ENCODE assay signal across 22 cellular contexts in the genomic region with DNA sequence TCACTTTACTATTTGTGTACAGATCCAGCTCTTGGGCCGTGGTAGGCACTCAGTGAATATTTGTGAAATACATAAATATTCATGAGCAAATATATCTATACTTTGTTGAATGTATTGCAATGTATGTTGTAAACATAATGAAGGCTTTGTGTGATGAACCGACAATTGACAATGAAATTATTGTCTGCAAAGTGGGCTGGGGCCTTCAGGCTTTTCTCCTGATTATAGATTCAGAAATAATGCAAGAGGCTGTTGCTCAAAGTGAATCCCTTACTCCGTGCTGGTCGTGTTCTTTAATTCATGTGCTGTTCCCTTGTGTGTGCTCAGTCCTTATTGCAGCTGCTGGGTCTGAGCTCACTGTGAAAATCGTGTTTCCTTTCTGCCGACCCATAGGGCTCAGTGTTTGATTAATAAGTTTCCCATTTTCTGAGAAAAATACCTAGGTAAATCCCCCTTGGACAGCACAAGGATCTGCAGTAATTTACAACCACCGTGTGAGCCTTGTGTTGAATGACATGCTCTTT.
DNase-seq lines count a peak whose midpoint lies in the region; ATAC-seq and TF ChIP-seq lines count a peak whose summit lies in the region.
"Had no signal": no experiment of that assay in that cellular context is flagged by ENCODE, and none has a peak within 500 bp of the region (broad histone marks: within the 10 kb centered on the region; RNA-seq: fewer than 3 reads in every experiment).

No MANE protein-coding gene starts in this region.

- no peak for TF ChIP-seq CTCF in breast epithelium (IDR thresholded peaks at IDR 0.05)

- CTCF ChIA-PET in HEK293T (lab: Yijun Ruan, JAX) = interaction anchor here (0.7 kb wide), 1 partner anchor 602 kb away, joined by 3 read pairs; no protein-coding TSS in a partner anchor

- no peak for TF ChIP-seq POLR2A in breast epithelium (IDR thresholded peaks at IDR 0.05)

- H3K27me3 ChIP-seq in breast epithelium = no peaks in the 10 kb centered on the region
- H3K27me3 ChIP-seq: Peyer's patch had no signal

- peak; percentile 79 for DNase-seq in COLO829 (ENCODE audit: low spot score)
- peak; percentile 86 for DNase-seq in SK-MEL-5 (ENCODE audit: low read depth, low spot score)
- DNase-seq in foreskin melanocyte = peak; percentile 11
- no peak for DNase-seq in sciatic nerve (ENCODE audit: low spot score)
- no peak for DNase-seq in NCI-H748 (lab: John Stamatoyannopoulos, UW; ENCODE audit: unreplicated experiment)
- DNase-seq in HEK293T (ENCODE audit: extremely low spot score) = no peak
- no peak for DNase-seq in breast epithelium (ENCODE audit: low spot score in 2 of 2)
- DNase-seq in stimulated activated CD4-positive, alpha-beta T cell treated with anti-CD3 and anti-CD28 coated beads, Interleukin-4, amount 100 ng/mL, for 1 hour = no peak
- DNase-seq: CD4-positive, CD25-positive, alpha-beta regulatory T cell; COR-L47; DMS79; KG1; NCI-H1105; NCI-H146; NCI-H2029; NCI-H2227 treated with DMSO at 0.1 percent for 48 hours; NCI-H510A; Peyer's patch had no signal

- ATAC-seq in sciatic nerve = peak; percentile 61
- ATAC-seq: GM23338, Right ventricle myocardium inferior had no signal

- no peak overlapping the region for H3K27ac ChIP-seq in breast epithelium
- H3K27ac ChIP-seq: HL-60, Peyer's patch had no signal

- POLR2A ChIA-PET in HEK293T (lab: Yijun Ruan, JAX) = no interaction called here

- H3K36me3 ChIP-seq in breast epithelium = no peaks in the 10 kb centered on the region
- H3K36me3 ChIP-seq: HAP-1, Peyer's patch had no signal

- intact Hi-C loops in sciatic nerve (cut with DNase I) (no loop called here), breast epithelium (cut with DNase I; ENCODE audit: low total_unique reads) (no loop called here)

- in situ Hi-C loops in SK-MEL-5 (cut with HindIII; ENCODE audit: low pct_unique_long_range_greater_than_20kb, low sequenced_read_pairs) = no loop called here

- no peak overlapping the region for H3K4me3 ChIP-seq in breast epithelium
- H3K4me3 ChIP-seq: GM23338, HAP-1, Peyer's patch had no signal

- H3K4me1 ChIP-seq in breast epithelium = no peaks in the 10 kb centered on the region
- H3K4me1 ChIP-seq: HAP-1, Peyer's patch had no signal

- no peaks in the 10 kb centered on the region for H3K9me3 ChIP-seq in breast epithelium
- H3K9me3 ChIP-seq: HAP-1, Peyer's patch had no signal

TF ChIP-seq in HEK293T, 16 proteins besides CTCF, POLR2A, EP300 and RAD21:
- no peak for TF ChIP-seq SUZ12 (IDR thresholded peaks at IDR 0.05)
- TF ChIP-seq FOXM1 (IDR thresholded peaks at IDR 0.05; ENCODE audit: borderline replicate concordance) = no peak
- no peak for TF ChIP-seq CTBP1 (IDR thresholded peaks at IDR 0.05; ENCODE audit: borderline replicate concordance)
- TF ChIP-seq, protein P1, sequence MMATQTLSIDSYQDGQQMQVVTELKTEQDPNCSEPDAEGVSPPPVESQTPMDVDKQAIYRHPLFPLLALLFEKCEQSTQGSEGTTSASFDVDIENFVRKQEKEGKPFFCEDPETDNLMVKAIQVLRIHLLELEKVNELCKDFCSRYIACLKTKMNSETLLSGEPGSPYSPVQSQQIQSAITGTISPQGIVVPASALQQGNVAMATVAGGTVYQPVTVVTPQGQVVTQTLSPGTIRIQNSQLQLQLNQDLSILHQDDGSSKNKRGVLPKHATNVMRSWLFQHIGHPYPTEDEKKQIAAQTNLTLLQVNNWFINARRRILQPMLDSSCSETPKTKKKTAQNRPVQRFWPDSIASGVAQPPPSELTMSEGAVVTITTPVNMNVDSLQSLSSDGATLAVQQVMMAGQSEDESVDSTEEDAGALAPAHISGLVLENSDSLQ (IDR thresholded peaks at IDR 0.05) = no peak

Comparison
In these comparisons a context has a peak if more than half of its experiments do, and no peak if none do; other contexts are left out.
1. DNase-seq: peak in COLO829 (single experiment), SK-MEL-5 (single experiment) and foreskin melanocyte (single experiment); none in sciatic nerve (single experiment), NCI-H748 (single experiment), HEK293T (single experiment), breast epithelium (0 of 2) and stimulated activated CD4-positive, alpha-beta T cell treated with anti-CD3 and anti-CD28 coated beads, Interleukin-4, amount 100 ng/mL, for 1 hour (single experiment).